Comparison of ENCODE assay signal across 8 cellular contexts in genomic region chr22:28679611-28680287, GRCh38. TPM values are rescaled to one million over a fixed set of nuclear protein-coding genes. Genes with fewer than 3 reads are reported as not detected.
DNase-seq lines count a peak whose midpoint lies in the region; ATAC-seq, FAIRE-seq and TF ChIP-seq lines count a peak whose summit lies in the region.
"Not testable (repeated sequence)": the region's sequence is repeated elsewhere in the genome, so short reads cannot be mapped to it uniquely, and the experiment has no call there.

TSS of gene TTC28 (minus strand) at chr22:28679840. CDS start at chr22:28679723, 117 bp downstream.

- CTCF ChIA-PET in A549 (lab: Yijun Ruan, JAX) = interaction anchor here (1.6 kb wide), 1 partner anchor 93 kb away, joined by 3 read pairs; the partner anchor contains the start of gene CCDC117

- H3K4me3 ChIP-seq in A549 (peak within 1 kb of the TSS; percentile 99), GM12864 (ENCODE audit: low read depth, low read length) (peak within 1 kb of the TSS; percentile 47), adrenal gland (peak within 1 kb of the TSS in 3 of 4 donors; percentile 60 to 94 (median 73)), lower leg skin (ENCODE audit: low read depth, poor library complexity, severe bottlenecking) (peak within 1 kb of the TSS; percentile 70), retinal pigment epithelial cell (ENCODE audit: low read length) (peak within 1 kb of the TSS; percentile 76)

- intact Hi-C loops in adrenal gland (cut with DNase I); lower leg skin (cut with DNase I; ENCODE audit: low total_unique reads): not testable (repeated sequence)

- not testable (repeated sequence) for TF ChIP-seq CTCF in A549 (IDR thresholded peaks at IDR 0.05); GM12864 (IDR thresholded peaks at IDR 0.05; ENCODE audit: low read depth, low read length, missing control alignments); adrenal gland (IDR thresholded peaks at IDR 0.05); lower leg skin (IDR thresholded peaks at IDR 0.05); retinal pigment epithelial cell (conservative IDR thresholded peaks at IDR 0.05; ENCODE audit: low read depth, low read length)

- FAIRE-seq in A549 (lab: Jason Lieb, UNC) = not testable (repeated sequence)

- peaks cover 13% of the 10 kb centered on the region; the same call in 2 of the 3 replicates for H3K4me1 ChIP-seq in A549
- H3K4me1 ChIP-seq in adrenal gland (replicated peaks in 1 of 2) = not testable (repeated sequence)

- H3K4me2 ChIP-seq in A549 = peak within 1 kb of the TSS; percentile 78

- not testable (repeated sequence) for H3K36me3 ChIP-seq in adrenal gland (replicated peaks in 1 of 2)

- not testable (repeated sequence) for TF ChIP-seq EP300 in A549 (IDR thresholded peaks at IDR 0.05)

- 5% methylated on average over 11 of the region's 101 CpGs for WGBS in A549 (ENCODE audit: missing lambda C conversion rate)
- WGBS in adrenal gland, 4 donors = 0 to 9% (median 3%) methylated on average over 19 to 101 of the region's 101 CpGs
- 3 to 4% methylated on average over 59 to 74 of the region's 101 CpGs for WGBS in lower leg skin, 2 donors

- peak within 1 kb of the TSS; percentile 98 to 99 for H3K27ac ChIP-seq in A549
- H3K27ac ChIP-seq in adrenal gland = peak within 1 kb of the TSS in 3 of 5 donors; percentile 62 to 82 (median 70)

- DNase-seq in A549 (ENCODE audit: low read depth in 1 of 2, low spot score in 1 of 2) (peak; percentile 6 to 77), NCI-H1417 treated with DMSO at 0.1 percent for 48 hours (lab: John Stamatoyannopoulos, UW) (peak; percentile 8), adrenal gland (peak; percentile 70 to 89 (median 84)), fibroblast of peridontal ligament (ENCODE audit: extremely low read depth) (peak; percentile 66), lower leg skin (ENCODE audit: low spot score in 2 of 2) (peak; percentile 44 to 94)
- DNase-seq in GM12864 (ENCODE audit: low read depth); retinal pigment epithelial cell (ENCODE audit: low read depth): not testable (repeated sequence)

- 0 out of 6 replicates have a peak, but pooled peaks of 1 of the 2 experiments have one; percentile 19 for ATAC-seq in A549
- ATAC-seq in SK-N-SH treated with all-trans-retinoic acid at 6 μM for 48 hours = not testable (repeated sequence)

- TF ChIP-seq RAD21 in A549 (conservative IDR thresholded peaks at IDR 0.05 in 1 of 2, IDR thresholded peaks at IDR 0.05 in 1 of 2) = not testable (repeated sequence)

- H3K27me3 ChIP-seq in adrenal gland = not testable (repeated sequence)

- TF ChIP-seq POLR2A in A549 (IDR thresholded peaks at IDR 0.05; ENCODE audit: low read length) (0 out of 2 replicates have a peak, but pooled peaks have one; percentile 15), adrenal gland (IDR thresholded peaks at IDR 0.05) (peak; percentile 18 to 47)
- not testable (repeated sequence) for TF ChIP-seq POLR2A in lower leg skin (IDR thresholded peaks at IDR 0.05)

- POLR2A ChIA-PET in A549 (lab: Yijun Ruan, JAX) = interaction anchor here (0.6 to 1.8 kb wide), 5 partner anchors 32 to 120 kb away, joined by 3 to 6 read pairs (median 4); no protein-coding TSS in a partner anchor

- H3K9me3 ChIP-seq in A549; adrenal gland (replicated peaks in 1 of 3): not testable (repeated sequence)

TF ChIP-seq in A549, 52 proteins besides CTCF, POLR2A, EP300 and RAD21:
- TF ChIP-seq E2F6 (IDR thresholded peaks at IDR 0.05; ENCODE audit: borderline replicate concordance, low read depth) (peak; percentile 91), PHF8 (IDR thresholded peaks at IDR 0.05; ENCODE audit: borderline replicate concordance, low read depth) (peak; percentile 45; the same call in 1 of the 2 replicates), JUN (IDR thresholded peaks at IDR 0.05) (peak in 1 of 2 experiments; percentile 31; a peak in 2 of 5 replicates), MAX (IDR thresholded peaks at IDR 0.05) (peak; percentile 88)

TF ChIP-seq in SK-N-SH treated with all-trans-retinoic acid at 6 μM for 48 hours, 23 proteins besides CTCF, POLR2A, EP300 and RAD21:
- TF ChIP-seq TSHZ2 (CRISPR knock-in tag; IDR thresholded peaks at IDR 0.05) = peak; percentile 59; the same call in 1 of the 2 replicates

RNA-seq across cellular contexts. Expression of gene TTC28, which starts in this region (rescaled TPM):
- polyA plus RNA-seq in A549 (2011; rRNA removed) = 3.8 and 5.9 TPM in 2 replicates
- polyA plus RNA-seq in A549 (2012; cell fraction: cytosol; rRNA removed) = 2.4 TPM in 2 replicates
- polyA plus RNA-seq in A549 (2012; cell fraction: nucleus; rRNA removed) = 10.8 and 11.6 TPM in 2 replicates
- polyA plus RNA-seq in A549 (2017; fragmentation: RNase III; extraction: RNeasy Plus Mini Kit Qiagen cat#74134 plus additional on column Dnase treatment) = 2.6 to 3.0 TPM (median 2.6 TPM) in 3 replicates
- 14.7 and 16.2 TPM in 2 replicates for polyA minus RNA-seq in A549 (2011; rRNA and poly(A)+ RNA removed)
- 10 to 100 TPM; 26.1 to 75.6 (median 38.6) TPM for total RNA-seq in adrenal gland
- 1 to 10 TPM; 3.4 to 9.6 (median 6.6) TPM for polyA plus RNA-seq in adrenal gland
- total RNA-seq in lower leg skin = 10 to 100 TPM; 10.2 to 23.8 (median 13.4) TPM

Comparison
In these comparisons a context has a peak if more than half of its experiments do, and no peak if none do; other contexts are left out.
1. H3K4me3 ChIP-seq: peak in every context shown above with its lines; median percentile 99 in A549; 76 in retinal pigment epithelial cell; 73 in adrenal gland; 70 in lower leg skin; 47 in GM12864.